In the genomic region with DNA sequence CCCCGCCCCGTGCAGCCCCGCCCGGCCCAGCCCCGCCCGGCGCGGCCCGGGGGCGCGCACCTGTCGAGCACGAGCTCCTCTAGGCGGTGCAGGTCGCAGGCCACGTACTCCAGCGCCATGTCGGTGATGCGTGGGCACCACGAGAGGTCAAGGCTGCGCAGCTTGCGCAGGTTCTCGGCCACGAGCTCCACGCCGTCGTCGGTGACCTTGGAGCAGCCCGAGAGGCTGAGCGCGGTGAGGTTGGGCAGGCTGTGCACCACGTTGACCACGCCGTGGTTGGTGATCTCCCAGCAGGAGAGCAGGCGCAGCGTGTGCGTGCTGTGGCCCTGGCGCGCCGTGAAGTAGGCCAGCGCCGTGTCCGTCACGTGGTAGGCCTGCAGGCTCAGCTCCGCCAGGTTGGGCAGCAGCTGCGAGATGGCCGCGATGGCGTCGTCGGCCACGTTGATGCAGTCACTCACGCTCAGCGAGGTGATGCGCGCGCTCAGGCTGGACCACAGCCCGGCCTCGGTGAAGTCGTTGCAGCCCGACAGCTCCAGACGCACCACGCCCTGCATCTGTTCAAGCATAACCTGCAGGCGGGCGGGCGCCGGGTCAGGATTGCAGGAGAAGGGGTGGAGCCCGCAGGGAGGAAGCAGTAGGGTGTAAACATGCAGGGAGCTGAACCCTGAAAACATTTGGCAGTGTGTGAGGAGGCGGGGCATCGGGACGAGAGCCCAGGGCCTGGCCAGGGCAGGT, we compare ENCODE assay signal across 8 cellular contexts. TPM values are rescaled to one million over a fixed set of nuclear protein-coding genes. Genes with fewer than 3 reads are reported as not detected.
DNase-seq lines count a peak whose midpoint lies in the region; ATAC-seq and TF ChIP-seq lines count a peak whose summit lies in the region.

No MANE protein-coding gene starts in this region.

- H3K27ac ChIP-seq in HL-60 (replicated peaks) (no peak overlapping the region), neural cell (ENCODE audit: low read length) (no peak overlapping the region), urinary bladder (ENCODE audit: low read depth) (no peak overlapping the region), ovary (no peak overlapping the region)

- POLR2A ChIA-PET in T-cell (lab: Charles Lee): interaction anchor here in 1 of 2 donors (0.6 kb wide), 1 partner anchor 19 kb away, joined by 6 read pairs; no protein-coding TSS in a partner anchor

- CTCF ChIA-PET in T-cell (lab: Charles Lee): interaction anchor here in 1 of 2 donors (1.1 kb wide), 1 partner anchor 16 kb away, joined by 5 read pairs; no protein-coding TSS in a partner anchor

- TF ChIP-seq CTCF in HL-60 (IDR thresholded peaks at IDR 0.05; ENCODE audit: insufficient read depth, low read length) (no peak), brain (conservative IDR thresholded peaks at IDR 0.05) (no peak), neural cell (IDR thresholded peaks at IDR 0.05; ENCODE audit: poor library complexity, severe bottlenecking) (no peak), ovary (IDR thresholded peaks at IDR 0.05) (no peak)

- no peak overlapping the region for H3K4me2 ChIP-seq in neural cell (ENCODE audit: low read length)

- intact Hi-C loops in ovary (cut with DNase I): no loop called here

- H3K9me2 ChIP-seq in neural cell (ENCODE audit: insufficient read depth, low read length): no peaks in the 10 kb centered on the region

- H3K9ac ChIP-seq in neural cell (ENCODE audit: low read length): no peak overlapping the region

- H3K27ac Mint-ChIP-seq in T-cell: peak overlapping the region; percentile 84 to 91
- H3K27ac Mint-ChIP-seq in brain: peak overlapping the region in 3 of 5 experiments; percentile 67 to 75 (median 72)

- H3K9me3 Mint-ChIP-seq in T-cell (no peaks in the 10 kb centered on the region), brain (peaks cover 0 to 3% (median 0%) of the 10 kb centered on the region in 5 experiments)

- H3K4me1 ChIP-seq in urinary bladder (ENCODE audit: insufficient read depth) (no peaks in the 10 kb centered on the region), ovary (ENCODE audit: insufficient read depth) (peaks cover 9% of the 10 kb centered on the region)

- peaks cover 5% of the 10 kb centered on the region for H3K79me2 ChIP-seq in neural cell (replicated peaks; ENCODE audit: insufficient read depth, low read length)

- TF ChIP-seq POLR2A in ovary (IDR thresholded peaks at IDR 0.05): no peak

- peak overlapping the region; percentile 19 for H3K4me3 ChIP-seq in HL-60 (replicated peaks; ENCODE audit: insufficient read depth, low read length)
- H3K4me3 ChIP-seq in neural cell (ENCODE audit: low read length): peak overlapping the region; percentile 33
- H3K4me3 ChIP-seq in urinary bladder (ENCODE audit: low read depth, low read length): peak overlapping the region; percentile 19
- H3K4me3 ChIP-seq in ovary: no peak overlapping the region

- no peaks in the 10 kb centered on the region for H3F3A ChIP-seq in neural cell (ENCODE audit: insufficient read depth, low read length, poor library complexity, severe bottlenecking)

- no peak overlapping the region for H2AFZ ChIP-seq in neural cell (ENCODE audit: low read depth, low read length)

- WGBS in urinary bladder: 2% methylated on average over 71 of the region's 71 CpGs
- 2 to 4% (median 3%) methylated on average over 47 to 71 of the region's 71 CpGs for WGBS in ovary, 3 donors

- H3K4me3 Mint-ChIP-seq in T-cell (peak overlapping the region; percentile 82 to 84 (median 84)), brain (peak overlapping the region; percentile 32 to 69 (median 56))

- DNase-seq in AG20443 (ENCODE audit: low spot score) (peak; percentile 32), HL-60 (ENCODE audit: low read depth in 1 of 2, low spot score in 1 of 2) (peak in 1 of 2 experiments; percentile 68), T-cell (peak in 31 of 34 experiments; percentile 25 to 80 (median 54)), ovary (no peak)

- H3K36me3 ChIP-seq in neural cell (ENCODE audit: insufficient read depth, low read length) (no peaks in the 10 kb centered on the region), urinary bladder (ENCODE audit: insufficient read depth) (no peaks in the 10 kb centered on the region), ovary (no peaks in the 10 kb centered on the region)

- H3K9me3 ChIP-seq in neural cell (ENCODE audit: low read length): no peaks in the 10 kb centered on the region
- no peaks in the 10 kb centered on the region for H3K9me3 ChIP-seq in ovary

- H3K27me3 Mint-ChIP-seq in T-cell (no peaks in the 10 kb centered on the region), brain (peaks cover 22% of the 10 kb centered on the region)

- TF ChIP-seq EP300 in neural cell (conservative IDR thresholded peaks at IDR 0.05; ENCODE audit: poor library complexity, severe bottlenecking): no peak
- TF ChIP-seq EP300 in ovary (IDR thresholded peaks at IDR 0.05): no peak

- H3K4me1 Mint-ChIP-seq in T-cell: peaks cover 20 to 44% (median 35%) of the 10 kb centered on the region in 3 donors
- peaks cover 8% of the 10 kb centered on the region for H3K4me1 Mint-ChIP-seq in brain

- H3K27me3 ChIP-seq in HL-60 (ENCODE audit: insufficient read depth, poor library complexity, severe bottlenecking): peaks cover 48% of the 10 kb centered on the region
- H3K27me3 ChIP-seq in neural cell (ENCODE audit: insufficient read depth, low read depth, low read length): peaks cover 34% of the 10 kb centered on the region
- no peaks in the 10 kb centered on the region for H3K27me3 ChIP-seq in ovary

- H3K36me3 Mint-ChIP-seq in T-cell (no peaks in the 10 kb centered on the region), brain (no peaks in the 10 kb centered on the region)

- TF ChIP-seq RAD21 in neural cell (conservative IDR thresholded peaks at IDR 0.05): no peak

- peaks cover 16% of the 10 kb centered on the region for H4K20me1 ChIP-seq in neural cell (ENCODE audit: insufficient read depth)

- ATAC-seq in T-cell (replicated peaks in 1 of 4) (peak; percentile 72 to 83 (median 76)), HG02973 (IDR thresholded peaks at IDR 0.05; ENCODE audit: unreplicated experiment) (no peak)

TF ChIP-seq in neural cell, 6 proteins besides CTCF, POLR2A, EP300 and RAD21:
- TF ChIP-seq POLR2AphosphoS5 (IDR thresholded peaks at IDR 0.05) (no peak), TAF1 (IDR thresholded peaks at IDR 0.05; ENCODE audit: low read depth) (no peak)

RNA-seq across cellular contexts. Expression of gene WDR24, which starts 5.3 kb away (rescaled TPM):
- 10 to 100 TPM; 10.7 to 22.4 (median 18.4) TPM for total RNA-seq in T-cell
- 24.5 TPM for polyA plus RNA-seq in brain (ENCODE audit: insufficient read depth, low read depth, low replicate concordance)
- polyA plus RNA-seq in neural cell: 23.0 and 28.8 TPM in 2 replicates
- 12.4 and 12.6 TPM in 2 replicates for polyA minus RNA-seq in neural cell
- 2.7 TPM for total RNA-seq in urinary bladder
- polyA plus RNA-seq in urinary bladder: 12.9 TPM
- total RNA-seq in ovary: 10 to 100 TPM in 6 of 7 donors, 1 to 10 TPM in 1; 8.4 to 17.3 (median 13.4) TPM
- 10 to 100 TPM in 1 of 2 donors, under 1 TPM in 1; 0.42 to 10.3 TPM for polyA plus RNA-seq in ovary

RNA-seq across cellular contexts. Expression of gene FBXL16, which starts 10.1 kb away (rescaled TPM):
- total RNA-seq in T-cell (10 to 100 TPM; 16.4 to 65.5 (median 50.2) TPM), urinary bladder (0.26 TPM), ovary (1 to 10 TPM in 4 of 7 donors, under 1 TPM in 2, not detected in 1; 0.48 to 2.5 (median 1.4) TPM)
- polyA plus RNA-seq in brain (ENCODE audit: insufficient read depth, low read depth, low replicate concordance) (188 TPM), neural cell (3.4 and 6.1 TPM in 2 replicates), urinary bladder (0.68 TPM), ovary (under 1 TPM; 0.22 to 0.25 TPM)
- 8.0 and 10.8 TPM in 2 replicates for polyA minus RNA-seq in neural cell

RNA-seq across cellular contexts. Expression of gene JMJD8, which starts 11.4 kb away (rescaled TPM):
- 10 to 100 TPM; 27.3 to 54.4 (median 49.1) TPM for total RNA-seq in T-cell
- 69.1 TPM for polyA plus RNA-seq in brain (ENCODE audit: insufficient read depth, low read depth, low replicate concordance)
- polyA plus RNA-seq in neural cell: 44.7 and 51.6 TPM in 2 replicates
- 19.4 and 23.6 TPM in 2 replicates for polyA minus RNA-seq in neural cell
- total RNA-seq in urinary bladder: 28.3 TPM
- polyA plus RNA-seq in urinary bladder: 91.4 TPM
- total RNA-seq in ovary: 10 to 100 TPM; 36.6 to 73.9 (median 64.0) TPM
- 10 to 100 TPM; 10.2 to 53.8 TPM for polyA plus RNA-seq in ovary

RNA-seq across cellular contexts. Expression of gene STUB1, which starts 15.3 kb away (rescaled TPM):
- total RNA-seq in T-cell (100 to 1,000 TPM in 3 of 5 donors, 10 to 100 TPM in 2; 67.3 to 119 (median 114) TPM), urinary bladder (29.4 TPM), ovary (100 to 1,000 TPM in 4 of 7 donors, 10 to 100 TPM in 3; 72.3 to 115 (median 102) TPM)
- polyA plus RNA-seq in brain (ENCODE audit: insufficient read depth, low read depth, low replicate concordance) (209 TPM), neural cell (120 and 151 TPM in 2 replicates), urinary bladder (132 TPM), ovary (100 to 1,000 TPM in 1 of 2 donors, 10 to 100 TPM in 1; 20.1 to 107 TPM)
- polyA minus RNA-seq in neural cell: 60.4 and 67.1 TPM in 2 replicates

RNA-seq across cellular contexts. Expression of gene METRN, which starts 19.4 kb away (rescaled TPM):
- total RNA-seq in T-cell (10 to 100 TPM in 3 of 5 donors, 1 to 10 TPM in 2; 4.2 to 18.2 (median 12.0) TPM), urinary bladder (14.5 TPM), ovary (10 to 100 TPM in 5 of 7 donors, 1 to 10 TPM in 2; 4.0 to 57.1 (median 15.7) TPM)
- polyA plus RNA-seq in brain (ENCODE audit: insufficient read depth, low read depth, low replicate concordance) (125 TPM), neural cell (37.6 and 56.1 TPM in 2 replicates), urinary bladder (42.9 TPM), ovary (1 to 10 TPM in 1 of 2 donors, under 1 TPM in 1; 0.40 to 5.6 TPM)
- 16.4 and 20.0 TPM in 2 replicates for polyA minus RNA-seq in neural cell

Comparison
In these comparisons a context has a peak if more than half of its experiments do, and no peak if none do; other contexts are left out.
1. DNase-seq: peak in AG20443 (single experiment) and T-cell (31 of 34); none in ovary (0 of 5).
2. RNA of gene FBXL16, which starts 10.1 kb away (polyA plus RNA-seq): 188 TPM in brain (single experiment); 3.4 to 6.1 TPM in neural cell, 0.68 TPM in urinary bladder (single experiment) and 0.22 to 0.25 TPM in ovary; every median in the first group is over 10 times any median in the second.